Comparison of ENCODE assay signal across 1 cellular context in the genomic region with DNA sequence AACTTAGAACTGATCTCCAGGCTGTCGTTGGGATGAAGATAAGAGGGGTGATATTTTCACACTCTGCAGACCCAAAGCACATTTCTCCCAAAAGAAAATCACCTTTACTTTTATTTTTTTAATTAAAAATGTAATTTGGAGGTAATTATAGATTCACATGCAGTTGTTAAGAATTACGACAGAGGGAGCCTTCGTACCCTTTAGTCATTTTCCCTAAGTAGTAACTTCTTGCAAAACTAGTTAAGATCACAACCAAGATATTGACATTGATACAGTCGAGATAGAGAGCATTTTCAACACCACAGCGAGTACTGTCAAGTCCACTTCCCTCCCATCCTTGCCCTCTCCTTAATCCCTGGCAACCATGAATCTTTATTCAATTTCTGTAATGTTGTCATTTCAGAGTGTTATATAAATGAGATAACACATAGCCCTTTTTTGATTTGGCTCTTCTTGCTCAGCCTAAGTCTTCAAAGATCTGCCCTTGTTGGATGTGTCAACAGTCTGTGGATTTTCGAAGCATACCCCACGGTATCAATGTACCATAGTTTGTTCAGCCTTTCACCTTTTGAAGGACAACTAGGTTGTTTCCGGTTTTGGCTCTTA.
TF ChIP-seq lines count a peak whose summit lies in the region.

No MANE protein-coding gene starts in this region.

TF ChIP-seq in HEK293, 187 proteins besides CTCF, POLR2A, EP300 and RAD21 (continued from another document):
- TF ChIP-seq INSM2 (tag by site-specific recombination; IDR thresholded peaks at IDR 0.05): no peak
- no peak for TF ChIP-seq ZNF48 (tag by site-specific recombination; IDR thresholded peaks at IDR 0.05)
- no peak for TF ChIP-seq PRDM1 (tag by site-specific recombination; IDR thresholded peaks at IDR 0.05)
